Comparison of ENCODE assay signal across 12 cellular contexts in the genomic region with DNA sequence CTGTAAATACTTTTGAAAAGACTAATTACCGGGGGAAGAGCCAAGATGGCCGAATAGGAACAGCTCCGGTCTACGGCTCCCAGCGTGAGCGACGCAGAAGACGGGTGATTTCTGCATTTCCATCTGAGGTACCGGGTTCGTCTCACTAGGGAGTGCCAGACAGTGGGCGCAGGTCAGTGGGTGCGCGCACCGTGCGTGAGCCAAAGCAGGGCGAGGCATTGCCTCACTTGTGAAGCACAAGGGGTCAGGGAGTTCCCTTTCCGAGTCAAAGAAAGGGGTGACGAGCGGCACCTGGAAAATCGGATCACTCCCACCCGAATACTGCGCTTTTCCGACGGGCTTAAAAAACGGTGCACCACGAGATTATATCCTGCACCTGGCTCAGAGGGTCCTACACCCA. TPM values are rescaled to one million over a fixed set of nuclear protein-coding genes. Genes with fewer than 3 reads are reported as not detected.
DNase-seq lines count a peak whose midpoint lies in the region; FAIRE-seq and TF ChIP-seq lines count a peak whose summit lies in the region.
"Not testable (repeated sequence)": the region's sequence is repeated elsewhere in the genome, so short reads cannot be mapped to it uniquely, and the experiment has no call there.
"Had no signal": no experiment of that assay in that cellular context is flagged by ENCODE, and none has a peak within 500 bp of the region (broad histone marks: within the 10 kb centered on the region; RNA-seq: fewer than 3 reads in every experiment).

No MANE protein-coding gene starts in this region.

- H3K27me3 ChIP-seq in H9 (ENCODE audit: insufficient read depth, low read length); PC-9 (ENCODE audit: insufficient read depth, low read depth); endodermal cell (ENCODE audit: control insufficient read depth, insufficient read depth, low read length, poor library complexity, severe bottlenecking): not testable (repeated sequence)

- not testable (repeated sequence) for H3K23ac ChIP-seq in H9 (ENCODE audit: insufficient read length, low read depth, low read length)

- not testable (repeated sequence) for TF ChIP-seq CTCF in 22Rv1 (IDR thresholded peaks at IDR 0.05); H9 (conservative IDR thresholded peaks at IDR 0.05); PC-9 (conservative IDR thresholded peaks at IDR 0.05); endodermal cell (conservative IDR thresholded peaks at IDR 0.05); kidney (IDR thresholded peaks at IDR 0.05; ENCODE audit: borderline replicate concordance, extremely low read depth, insufficient read depth); osteocyte (IDR thresholded peaks at IDR 0.05)

- not testable (repeated sequence) for H3K23me2 ChIP-seq in H9 (ENCODE audit: insufficient read length, low read depth, low read length, poor library complexity, severe bottlenecking)

- not testable (repeated sequence) for H2BK5ac ChIP-seq in H9 (ENCODE audit: insufficient read length, low read length)

- not testable (repeated sequence) for H3K18ac ChIP-seq in H9 (ENCODE audit: insufficient read length, low read depth, low read length)

- not testable (repeated sequence) for H3F3A ChIP-seq in PC-9 (ENCODE audit: insufficient read depth, low read depth)

- not testable (repeated sequence) for H2BK15ac ChIP-seq in H9 (ENCODE audit: low read depth, low read length)

- not testable (repeated sequence) for H3K9me3 ChIP-seq in H9 (ENCODE audit: control insufficient read depth, low read depth, low read length); PC-9 (ENCODE audit: insufficient read depth, low read depth); endodermal cell (ENCODE audit: control insufficient read depth, low read length); kidney (ENCODE audit: control insufficient read depth in 1 of 2, low read length in 2 of 2)

- not testable (repeated sequence) for H2BK20ac ChIP-seq in H9 (ENCODE audit: low read depth, low read length, poor library complexity, severe bottlenecking)

- not testable (repeated sequence) for H2BK12ac ChIP-seq in H9 (ENCODE audit: insufficient read length, low read depth, low read length)

- H3K4ac ChIP-seq in H9 (ENCODE audit: low read depth, low read length): not testable (repeated sequence)

- CTCF ChIA-PET in PC-9 (lab: Charles Lee): not testable (repeated sequence)

- not testable (repeated sequence) for H3K79me2 ChIP-seq in H9 (ENCODE audit: insufficient read depth, low read length); PC-9 (ENCODE audit: low read depth)

- H3K36me3 ChIP-seq in PC-9 (ENCODE audit: low read depth); endodermal cell (ENCODE audit: control insufficient read depth, insufficient read depth, low read length); kidney (ENCODE audit: control insufficient read depth in 1 of 2, insufficient read depth in 2 of 2, low read length in 2 of 2): not testable (repeated sequence)

- not testable (repeated sequence) for H4K8ac ChIP-seq in H9 (replicated peaks; ENCODE audit: insufficient read length, low read depth, low read length)

- not testable (repeated sequence) for H3K27me3 Mint-ChIP-seq in H9 (ENCODE audit: low read depth); endodermal cell (ENCODE audit: insufficient read depth); osteocyte (ENCODE audit: unreplicated experiment)

- not testable (repeated sequence) for BruUV-seq in PC-9 (replicated peaks; lab: Mats Ljungman, UMichigan)

- H2AK5ac ChIP-seq in H9 (ENCODE audit: insufficient read length, low read length): not testable (repeated sequence)

- not testable (repeated sequence) for H3K14ac ChIP-seq in H9 (ENCODE audit: insufficient read depth, low read length)

- H3K4me1 Mint-ChIP-seq in H9; endodermal cell; osteocyte (ENCODE audit: unreplicated experiment): not testable (repeated sequence)

- no CpG with 5 or more reads among the region's 26 CpGs for WGBS in H9 (ENCODE audit: extremely low coverage, insufficient read length, low lambda C conversion rate)
- WGBS in endodermal cell (ENCODE audit: insufficient coverage in 1 of 2, insufficient read length in 1 of 2), 2 experiments: 81% methylated on average over 19 of the region's 26 CpGs; no CpG with 5 or more reads in 1 of the 2 experiments

- H3K79me1 ChIP-seq in H9 (ENCODE audit: insufficient read depth, low read depth, low read length, poor library complexity, severe bottlenecking): not testable (repeated sequence)

- POLR2A ChIA-PET in PC-9 (lab: Charles Lee; ENCODE audit: unreplicated experiment): not testable (repeated sequence)

- H3K27ac Mint-ChIP-seq in H9 (peak overlapping the region in 2 of 3 experiments; percentile 96 to 98; a peak in 4 of 7 replicates), endodermal cell (peak overlapping the region; percentile 98), osteocyte (ENCODE audit: unreplicated experiment) (peak overlapping the region; percentile 89)

- H3K4me3 ChIP-seq in PC-9: peak overlapping the region; percentile 47; the same call in 1 of the 2 replicates
- not testable (repeated sequence) for H3K4me3 ChIP-seq in endodermal cell (ENCODE audit: low read length); kidney (ENCODE audit: low read length in 2 of 2)

- H3K56ac ChIP-seq in H9 (ENCODE audit: insufficient read length, low read depth, low read length): not testable (repeated sequence)

- H4K20me1 ChIP-seq in H9 (ENCODE audit: control insufficient read depth, insufficient read depth, insufficient read length); PC-9 (ENCODE audit: insufficient read depth): not testable (repeated sequence)

- DNase-seq in H9; PC-9; endodermal cell; osteocyte (ENCODE audit: extremely low spot score, unreplicated experiment): not testable (repeated sequence)
- peak in 2 of 3 experiments; percentile 36 to 56 for DNase-seq in NCI-H1417 (lab: John Stamatoyannopoulos, UW)
- peak; percentile 16 for DNase-seq in kidney

- not testable (repeated sequence) for H3K4me2 ChIP-seq in H9 (ENCODE audit: insufficient read depth, insufficient read length, low read length)
- H3K4me2 ChIP-seq in PC-9: peak overlapping the region; percentile 55; the same call in 1 of the 2 replicates

- FAIRE-seq in kidney (lab: Jason Lieb, UNC): not testable (repeated sequence)

- not testable (repeated sequence) for H3K9ac ChIP-seq in H9 (ENCODE audit: extremely low read depth, insufficient read length, low read length); endodermal cell (ENCODE audit: extremely low read depth, low read length, poor library complexity, severe bottlenecking); kidney (ENCODE audit: low read length in 2 of 2)

- H2AFZ ChIP-seq in H9 (ENCODE audit: low read length): not testable (repeated sequence)
- H2AFZ ChIP-seq in PC-9: peak overlapping the region; percentile 55; the same call in 1 of the 2 replicates

- peak overlapping the region; percentile 59 for H3K27ac ChIP-seq in 22Rv1
- H3K27ac ChIP-seq in H9 (ENCODE audit: insufficient read length, low read depth, low read length); PC-9; endodermal cell (ENCODE audit: low read depth, low read length); kidney (ENCODE audit: low read depth in 2 of 2, low read length in 2 of 2): not testable (repeated sequence)

- not testable (repeated sequence) for H4K91ac ChIP-seq in H9 (ENCODE audit: insufficient read length, low read depth, low read length)

- H4K5ac ChIP-seq in H9 (ENCODE audit: insufficient read length, low read depth, low read length): not testable (repeated sequence)

- H3K4me3 Mint-ChIP-seq in H9: peak overlapping the region; percentile 76 to 84
- peak overlapping the region; percentile 88 for H3K4me3 Mint-ChIP-seq in endodermal cell
- peak overlapping the region; percentile 84 for H3K4me3 Mint-ChIP-seq in osteocyte (ENCODE audit: unreplicated experiment)

- H3K9me3 Mint-ChIP-seq in H9 (peaks cover 3 to 31% of the 10 kb centered on the region in 2 experiments; a peak in 4 of 5 replicates), endodermal cell (peaks cover 36% of the 10 kb centered on the region)
- H3K9me3 Mint-ChIP-seq in osteocyte (ENCODE audit: unreplicated experiment): not testable (repeated sequence)

- H2BK120ac ChIP-seq in H9 (ENCODE audit: low read depth, low read length, poor library complexity, severe bottlenecking): not testable (repeated sequence)

- not testable (repeated sequence) for H3K4me1 ChIP-seq in H9 (ENCODE audit: insufficient read depth, low read length); PC-9 (replicated peaks; ENCODE audit: insufficient read depth); endodermal cell (ENCODE audit: control insufficient read depth, insufficient read depth, low read length); kidney (ENCODE audit: control insufficient read depth in 1 of 2, insufficient read depth in 1 of 2, low read depth in 1 of 2, low read length in 2 of 2)

- H3K36me3 Mint-ChIP-seq in H9 (ENCODE audit: insufficient read depth in 1 of 3, low read depth in 3 of 3); endodermal cell (ENCODE audit: low read depth); osteocyte (ENCODE audit: unreplicated experiment): not testable (repeated sequence)

- H3K9me2 ChIP-seq in PC-9 (ENCODE audit: insufficient read depth): not testable (repeated sequence)

- intact Hi-C loops in PC-9 (cut with micrococcal nuclease; ENCODE audit: unreplicated experiment); kidney (cut with DNase I): not testable (repeated sequence)

- H3T11ph ChIP-seq in H9 (ENCODE audit: low read length): not testable (repeated sequence)

RNA-seq across cellular contexts. Expression of gene NRK, which starts 25.5 kb away (rescaled TPM):
- total RNA-seq in H9 (2021): 1.4 TPM in 2 replicates
- 0.24 and 0.33 TPM in 2 replicates for total RNA-seq in PC-9 (2021)
- 1 to 10 TPM in 1 of 2 donors, under 1 TPM in 1; 0.51 to 1.5 TPM for total RNA-seq in endodermal cell
- 0.14 TPM for polyA plus RNA-seq in endodermal cell (2013, experiment 1 of 2)
- polyA plus RNA-seq in endodermal cell (2013, experiment 2 of 2): 0.21 TPM
- 5.0 TPM for total RNA-seq in kidney
- 7.9 TPM for polyA plus RNA-seq in kidney (ENCODE audit: insufficient read depth, low read depth, low replicate concordance)
- total RNA-seq in osteocyte: 5.5 and 5.6 TPM in 2 replicates
- total RNA-seq: Calu3; CD8-positive, alpha-beta memory T cell; LHCN-M2; NCI-H460 had no signal
- polyA plus RNA-seq: CD14-positive monocyte; CD8-positive, alpha-beta memory T cell had no signal
